In genomic region chr2:223010641-223011040, GRCh38 we compare ENCODE assay signal across 26 cellular contexts. TPM values are rescaled to one million over a fixed set of nuclear protein-coding genes. Genes with fewer than 3 reads are reported as not detected.
DNase-seq lines count a peak whose midpoint lies in the region; ATAC-seq and TF ChIP-seq lines count a peak whose summit lies in the region.
"Had no signal": no experiment of that assay in that cellular context is flagged by ENCODE, and none has a peak within 500 bp of the region (broad histone marks: within the 10 kb centered on the region; RNA-seq: fewer than 3 reads in every experiment).

No MANE protein-coding gene starts in this region.

- H3K36me3 ChIP-seq in MG63 (no peaks in the 10 kb centered on the region), BE2C (no peaks in the 10 kb centered on the region)
- H3K36me3 ChIP-seq: esophagus squamous epithelium, spleen had no signal

- TF ChIP-seq CTCF in epithelial cell of esophagus (IDR thresholded peaks at IDR 0.05; ENCODE audit: insufficient read depth, low read depth, low read length, missing control alignments) (no peak), BE2C (IDR thresholded peaks at IDR 0.05; ENCODE audit: low read depth, low read length) (no peak)

- H3K27me3 Mint-ChIP-seq in stimulated activated memory B cell treated with anti-CD40 and anti-IgM and Interleukin-4, amounts not matched to agents 10 μg/mL and 1 μg/mL and 100 μg/mL, for 72 hours, result peaks cover 20% of the 10 kb centered on the region

- no peaks in the 10 kb centered on the region for H3K36me3 Mint-ChIP-seq in stimulated activated memory B cell treated with anti-CD40 and anti-IgM and Interleukin-4, amounts not matched to agents 10 μg/mL and 1 μg/mL and 100 μg/mL, for 72 hours
- H3K36me3 Mint-ChIP-seq: activated naive CD8-positive, alpha-beta T cell treated with anti-CD3 and anti-CD28 coated beads for 36 hours had no signal

- no peak overlapping the region for H3K27ac Mint-ChIP-seq in stimulated activated memory B cell treated with anti-CD40 and anti-IgM and Interleukin-4, amounts not matched to agents 10 μg/mL and 1 μg/mL and 100 μg/mL, for 72 hours
- H3K27ac Mint-ChIP-seq: activated naive CD8-positive, alpha-beta T cell treated with anti-CD3 and anti-CD28 coated beads for 36 hours; activated T-helper 1 cell treated with anti-CD3 and anti-CD28 coated beads, Interleukin-12 subunit alpha, Interleukin-12 subunit beta, Interleukin-2, Interleukin-4 antibody, amounts not matched to agents 30 ng/mL and 10 ng/mL and 1 ng/mL, durations not matched to agents 14 hours and 24 hours and 36 hours had no signal

- no peaks in the 10 kb centered on the region for H3K9me3 Mint-ChIP-seq in stimulated activated memory B cell treated with anti-CD40 and anti-IgM and Interleukin-4, amounts not matched to agents 10 μg/mL and 1 μg/mL and 100 μg/mL, for 72 hours
- H3K9me3 Mint-ChIP-seq: activated naive CD8-positive, alpha-beta T cell treated with anti-CD3 and anti-CD28 coated beads for 36 hours; activated T-helper 1 cell treated with anti-CD3 and anti-CD28 coated beads, Interleukin-12 subunit alpha, Interleukin-12 subunit beta, Interleukin-2, Interleukin-4 antibody, amounts not matched to agents 30 ng/mL and 10 ng/mL and 1 ng/mL, durations not matched to agents 14 hours and 24 hours and 36 hours had no signal

- no peak for ATAC-seq in stimulated activated memory B cell treated with anti-CD40 and anti-IgM and Interleukin-4, amounts not matched to agents 10 μg/mL and 1 μg/mL and 100 μg/mL, for 72 hours
- ATAC-seq: psoas muscle had no signal

- H3K4me1 ChIP-seq in BE2C, result peaks cover 2% of the 10 kb centered on the region; the same call in 1 of the 2 replicates
- H3K4me1 ChIP-seq: esophagus squamous epithelium, psoas muscle, spleen had no signal

- H3K4me3 Mint-ChIP-seq in stimulated activated memory B cell treated with anti-CD40 and anti-IgM and Interleukin-4, amounts not matched to agents 10 μg/mL and 1 μg/mL and 100 μg/mL, for 72 hours, result no peak overlapping the region
- H3K4me3 Mint-ChIP-seq: activated naive CD8-positive, alpha-beta T cell treated with anti-CD3 and anti-CD28 coated beads for 36 hours; activated T-helper 1 cell treated with anti-CD3 and anti-CD28 coated beads, Interleukin-12 subunit alpha, Interleukin-12 subunit beta, Interleukin-2, Interleukin-4 antibody, amounts not matched to agents 30 ng/mL and 10 ng/mL and 1 ng/mL, durations not matched to agents 14 hours and 24 hours and 36 hours had no signal

- no peaks in the 10 kb centered on the region for H3K27me3 ChIP-seq in MG63
- H3K27me3 ChIP-seq in BE2C, result no peaks in the 10 kb centered on the region
- H3K27me3 ChIP-seq: esophagus squamous epithelium, spleen had no signal

- no peaks in the 10 kb centered on the region; the same call in 1 of the 2 replicates for H3K9me3 ChIP-seq in MG63
- no peaks in the 10 kb centered on the region for H3K9me3 ChIP-seq in BE2C
- H3K9me3 ChIP-seq: esophagus squamous epithelium, psoas muscle, spleen had no signal

- no peaks in the 10 kb centered on the region for H3K4me1 Mint-ChIP-seq in stimulated activated memory B cell treated with anti-CD40 and anti-IgM and Interleukin-4, amounts not matched to agents 10 μg/mL and 1 μg/mL and 100 μg/mL, for 72 hours
- H3K4me1 Mint-ChIP-seq: activated naive CD8-positive, alpha-beta T cell treated with anti-CD3 and anti-CD28 coated beads for 36 hours had no signal

- peak; percentile 96 for DNase-seq in EH (ENCODE audit: low read depth)
- peak; percentile 4 for DNase-seq in MG63
- peak; percentile 33 for DNase-seq in epithelial cell of esophagus (ENCODE audit: low read depth)
- peak; percentile 45 for DNase-seq in non-pigmented ciliary epithelial cell (ENCODE audit: low read depth)
- no peak for DNase-seq in SKM-1 (lab: John Stamatoyannopoulos, UW; ENCODE audit: unreplicated experiment)
- DNase-seq in BE2C, result no peak
- no peak for DNase-seq in cerebellar nuclear complex (lab: John Stamatoyannopoulos, UW)
- DNase-seq: activated CD4-positive, CD25-positive, alpha-beta regulatory T cell; activated CD8-positive, alpha-beta memory T cell treated with anti-CD3 and anti-CD28 coated beads for 24 hours; activated naive CD8-positive, alpha-beta T cell treated with anti-CD3 and anti-CD28 coated beads for 36 hours; central memory CD4-positive, alpha-beta T cell; effector CD8-positive, alpha-beta T cell; esophagus squamous epithelium; GOT3; KBM-7; kidney glomerular epithelial cell; NCI-H1092; NCI-H2081; NCI-H524 treated with DMSO at 0.1 percent for 48 hours; psoas muscle; SHP77; spleen; T-helper 2 cell had no signal

- H3K4me3 ChIP-seq in MG63, result no peak overlapping the region
- H3K4me3 ChIP-seq in epithelial cell of esophagus (ENCODE audit: low read length), result no peak overlapping the region
- H3K4me3 ChIP-seq in BE2C (ENCODE audit: low read depth, low read length), result no peak overlapping the region
- H3K4me3 ChIP-seq: esophagus squamous epithelium, psoas muscle, spleen had no signal

RNA-seq across cellular contexts. Expression of gene KCNE4, which starts 41.3 kb away (rescaled TPM):
- total RNA-seq in MG63 (2014; rRNA removed; shearing (Covaris generic); ENCODE audit: low replicate concordance), result 0.30 and 0.69 TPM in 2 replicates
- polyA plus RNA-seq in BE2C (2012; ENCODE audit: insufficient read depth, insufficient read length, low read depth), result 1.3 TPM
- total RNA-seq: activated naive CD8-positive, alpha-beta T cell treated with anti-CD3 and anti-CD28 coated beads for 36 hours; activated T-helper 1 cell treated with anti-CD3 and anti-CD28 coated beads, Interleukin-12 subunit alpha, Interleukin-12 subunit beta, Interleukin-2, Interleukin-4 antibody, amounts not matched to agents 30 ng/mL and 10 ng/mL and 1 ng/mL, durations not matched to agents 14 hours and 24 hours and 36 hours had no signal
- polyA plus RNA-seq: neural cell had no signal

Comparison
In these comparisons a context has a peak if more than half of its experiments do, and no peak if none do; other contexts are left out.
1. DNase-seq: peak in EH (single experiment), MG63 (single experiment), epithelial cell of esophagus (single experiment) and non-pigmented ciliary epithelial cell (single experiment); none in SKM-1 (single experiment), BE2C (single experiment) and cerebellar nuclear complex (0 of 2).